9 cellular contexts compared by ENCODE assay signal in the genomic region with DNA sequence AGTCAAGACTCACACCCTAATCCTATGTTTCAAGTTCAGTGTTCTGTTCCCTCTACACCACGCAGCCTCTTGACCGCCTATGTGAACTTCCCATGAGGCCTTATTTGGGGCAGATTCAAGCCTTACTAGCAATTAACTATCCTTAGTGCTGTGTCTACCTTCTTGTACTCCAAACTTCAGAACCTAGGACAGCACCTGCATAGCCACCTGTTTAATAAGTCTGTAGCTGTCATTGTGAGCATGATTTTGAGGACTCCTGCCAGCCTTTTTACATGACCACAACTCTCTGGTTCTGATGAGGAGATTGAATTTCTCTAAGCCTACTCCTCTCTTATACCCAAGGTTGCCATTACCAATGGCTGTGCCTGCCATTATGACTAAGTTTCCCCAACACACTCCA. TPM values are rescaled to one million over a fixed set of nuclear protein-coding genes. Genes with fewer than 3 reads are reported as not detected.
DNase-seq lines count a peak whose midpoint lies in the region; ATAC-seq and TF ChIP-seq lines count a peak whose summit lies in the region.
"Had no signal": no experiment of that assay in that cellular context is flagged by ENCODE, and none has a peak within 500 bp of the region (broad histone marks: within the 10 kb centered on the region; RNA-seq: fewer than 3 reads in every experiment).

No MANE protein-coding gene starts in this region.

- TF ChIP-seq CTCF in kidney epithelial cell (IDR thresholded peaks at IDR 0.05; ENCODE audit: insufficient read depth, low read length, poor library complexity, severe bottlenecking) = no peak
- TF ChIP-seq CTCF in osteocyte (IDR thresholded peaks at IDR 0.05) = no peak

- no peaks in the 10 kb centered on the region for H3K36me3 Mint-ChIP-seq in osteocyte (ENCODE audit: unreplicated experiment)

- TF ChIP-seq EP300 in Ishikawa (IDR thresholded peaks at IDR 0.05; ENCODE audit: borderline replicate concordance) = no peak

- ATAC-seq in GM21825 (IDR thresholded peaks at IDR 0.05; ENCODE audit: unreplicated experiment) (no peak), HG03025 (IDR thresholded peaks at IDR 0.05; ENCODE audit: low FRiP score, unreplicated experiment) (no peak), HG02870 (IDR thresholded peaks at IDR 0.05; ENCODE audit: unreplicated experiment) (no peak)

- no peak for TF ChIP-seq RAD21 in Ishikawa (IDR thresholded peaks at IDR 0.05; ENCODE audit: low read depth)

- no peaks in the 10 kb centered on the region for H3K27me3 ChIP-seq in kidney epithelial cell (ENCODE audit: control insufficient read depth, insufficient read depth, low read length)

- DNase-seq in EL (peak; percentile 26), amniotic epithelial cell (ENCODE audit: low read depth) (peak; percentile 68), kidney epithelial cell (ENCODE audit: low read depth) (peak; percentile 35), osteocyte (ENCODE audit: extremely low spot score, unreplicated experiment) (no peak)
- DNase-seq: activated CD4-positive, alpha-beta T cell treated with anti-CD3 and anti-CD28 coated beads for 48 hours had no signal

- H3K4me3 ChIP-seq in kidney epithelial cell (ENCODE audit: low read depth, low read length) = no peak overlapping the region

- no peaks in the 10 kb centered on the region for H3K4me1 Mint-ChIP-seq in osteocyte (ENCODE audit: unreplicated experiment)

- H3K9me3 Mint-ChIP-seq in osteocyte (ENCODE audit: unreplicated experiment) = no peaks in the 10 kb centered on the region

- no peak overlapping the region for H3K27ac Mint-ChIP-seq in osteocyte (ENCODE audit: unreplicated experiment)

- H3K36me3 ChIP-seq in kidney epithelial cell (ENCODE audit: control insufficient read depth, insufficient read depth, low read length) = no peaks in the 10 kb centered on the region

- H3K4me3 Mint-ChIP-seq in osteocyte (ENCODE audit: unreplicated experiment) = no peak overlapping the region

- peaks cover 32% of the 10 kb centered on the region for H3K27me3 Mint-ChIP-seq in osteocyte (ENCODE audit: unreplicated experiment)

TF ChIP-seq in Ishikawa, 13 proteins besides CTCF, POLR2A, EP300 and RAD21:
- TF ChIP-seq, protein P1, sequence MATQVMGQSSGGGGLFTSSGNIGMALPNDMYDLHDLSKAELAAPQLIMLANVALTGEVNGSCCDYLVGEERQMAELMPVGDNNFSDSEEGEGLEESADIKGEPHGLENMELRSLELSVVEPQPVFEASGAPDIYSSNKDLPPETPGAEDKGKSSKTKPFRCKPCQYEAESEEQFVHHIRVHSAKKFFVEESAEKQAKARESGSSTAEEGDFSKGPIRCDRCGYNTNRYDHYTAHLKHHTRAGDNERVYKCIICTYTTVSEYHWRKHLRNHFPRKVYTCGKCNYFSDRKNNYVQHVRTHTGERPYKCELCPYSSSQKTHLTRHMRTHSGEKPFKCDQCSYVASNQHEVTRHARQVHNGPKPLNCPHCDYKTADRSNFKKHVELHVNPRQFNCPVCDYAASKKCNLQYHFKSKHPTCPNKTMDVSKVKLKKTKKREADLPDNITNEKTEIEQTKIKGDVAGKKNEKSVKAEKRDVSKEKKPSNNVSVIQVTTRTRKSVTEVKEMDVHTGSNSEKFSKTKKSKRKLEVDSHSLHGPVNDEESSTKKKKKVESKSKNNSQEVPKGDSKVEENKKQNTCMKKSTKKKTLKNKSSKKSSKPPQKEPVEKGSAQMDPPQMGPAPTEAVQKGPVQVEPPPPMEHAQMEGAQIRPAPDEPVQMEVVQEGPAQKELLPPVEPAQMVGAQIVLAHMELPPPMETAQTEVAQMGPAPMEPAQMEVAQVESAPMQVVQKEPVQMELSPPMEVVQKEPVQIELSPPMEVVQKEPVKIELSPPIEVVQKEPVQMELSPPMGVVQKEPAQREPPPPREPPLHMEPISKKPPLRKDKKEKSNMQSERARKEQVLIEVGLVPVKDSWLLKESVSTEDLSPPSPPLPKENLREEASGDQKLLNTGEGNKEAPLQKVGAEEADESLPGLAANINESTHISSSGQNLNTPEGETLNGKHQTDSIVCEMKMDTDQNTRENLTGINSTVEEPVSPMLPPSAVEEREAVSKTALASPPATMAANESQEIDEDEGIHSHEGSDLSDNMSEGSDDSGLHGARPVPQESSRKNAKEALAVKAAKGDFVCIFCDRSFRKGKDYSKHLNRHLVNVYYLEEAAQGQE (IDR thresholded peaks at IDR 0.05; ENCODE audit: low read depth) = peak; percentile 92
- TF ChIP-seq TAF1 (IDR thresholded peaks at IDR 0.05; ENCODE audit: low read depth) = no peak

RNA-seq across cellular contexts. Expression of a gene that starts 50.8 kb away (rescaled TPM):
- not detected in 2 replicates for total RNA-seq in kidney epithelial cell
- not detected in 2 replicates for total RNA-seq in osteocyte
